27 cellular contexts compared by ENCODE assay signal in the genomic region with DNA sequence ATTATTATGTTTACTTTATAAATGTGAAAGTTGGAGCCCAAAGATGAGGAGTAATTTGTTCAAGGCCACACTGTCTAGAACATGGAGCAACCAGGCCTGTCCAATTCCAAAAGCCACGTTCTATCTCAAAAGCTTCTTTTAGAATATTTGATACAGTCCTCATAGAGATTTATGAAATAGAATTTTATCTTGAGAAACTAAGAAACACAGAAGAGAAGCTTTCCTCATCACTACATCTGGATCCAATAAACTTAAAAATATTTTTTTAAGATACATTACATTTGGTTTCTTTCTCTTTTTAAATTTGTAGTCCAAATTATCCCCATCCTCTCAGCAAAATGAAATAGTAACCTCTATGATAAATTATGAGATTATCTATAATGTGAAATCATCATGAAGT. TPM values are rescaled to one million over a fixed set of nuclear protein-coding genes. Genes with fewer than 3 reads are reported as not detected.
A peak's percentile ranks its signal among the peaks of the same experiment; 100 is the strongest.
DNase-seq lines count a peak whose midpoint lies in the region; ATAC-seq, FAIRE-seq and TF ChIP-seq lines count a peak whose summit lies in the region.
"Had no signal": no experiment of that assay in that cellular context is flagged by ENCODE, and none has a peak within 500 bp of the region (broad histone marks: within the 10 kb centered on the region; RNA-seq: fewer than 3 reads in every experiment).

No MANE protein-coding gene starts in this region.

- POLR2A ChIA-PET in A549 (lab: Yijun Ruan, JAX) = interaction anchor here (0.6 to 1.3 kb wide), 2 partner anchors 169 to 175 kb away, joined by 3 to 4 read pairs; a partner anchor contains a TSS
- POLR2A ChIA-PET in activated CD4-positive, alpha-beta memory T cell treated with anti-CD3 and anti-CD28 coated beads, Interleukin-2, amount 10 ng/mL, durations not matched to agents 7 days and 5 days (lab: Charles Lee) = no interaction called here

- H3K27me3 Mint-ChIP-seq in activated CD4-positive, alpha-beta memory T cell treated with anti-CD3 and anti-CD28 coated beads, Interleukin-2, amount 10 ng/mL, durations not matched to agents 7 days and 5 days = peaks cover 2% of the 10 kb centered on the region
- H3K27me3 Mint-ChIP-seq: activated naive CD4-positive, alpha-beta T cell treated with anti-CD3 and anti-CD28 coated beads, Interleukin-2, amount 10 ng/mL, durations not matched to agents 7 days and 5 days had no signal

- FAIRE-seq in A549 (lab: Jason Lieb, UNC) = no peak

- H3K4me3 ChIP-seq in A549 (no peak overlapping the region), SJSA1 (no peak overlapping the region), skeletal muscle satellite cell (ENCODE audit: low read length) (no peak overlapping the region)
- H3K4me3 ChIP-seq: BLaER1 treated with 17β-estradiol and CSF1 and Interleukin-3, amounts not matched to agents 10 nM and 100 nM; hepatocyte; uterus had no signal

- no peaks in the 10 kb centered on the region for H3K4me1 Mint-ChIP-seq in activated CD4-positive, alpha-beta memory T cell treated with anti-CD3 and anti-CD28 coated beads, Interleukin-2, amount 10 ng/mL, durations not matched to agents 7 days and 5 days
- H3K4me1 Mint-ChIP-seq: activated naive CD4-positive, alpha-beta T cell treated with anti-CD3 and anti-CD28 coated beads, Interleukin-2, amount 10 ng/mL, durations not matched to agents 7 days and 5 days; central memory CD8-positive, alpha-beta T cell; immature natural killer cell had no signal

- H3K27ac ChIP-seq in A549 = peak overlapping the region; percentile 58 to 85; a peak in 5 of 6 replicates
- H3K27ac ChIP-seq in SJSA1 = 0 out of 2 replicates have a peak overlapping the region, but pooled peaks have one; percentile 89
- H3K27ac ChIP-seq: BLaER1 treated with 17β-estradiol and CSF1 and Interleukin-3, amounts not matched to agents 10 nM and 100 nM; epithelial cell of prostate; foreskin keratinocyte; KMS-11 had no signal

- DNase-seq in A549 (ENCODE audit: low read depth in 1 of 2, low spot score in 1 of 2) (no peak), SJSA1 (ENCODE audit: low read depth in 1 of 2, low spot score in 2 of 2) (no peak), fibroblast of gingiva (ENCODE audit: low read depth) (peak; percentile 38), HCEC 1CT (no peak)
- DNase-seq in activated CD4-positive, alpha-beta memory T cell treated with anti-CD3 and anti-CD28 coated beads, Interleukin-2, amount 10 ng/mL, durations not matched to agents 7 days and 5 days = no peak
- DNase-seq: activated naive CD4-positive, alpha-beta T cell treated with anti-CD3 and anti-CD28 coated beads, Interleukin-2, amount 10 ng/mL, durations not matched to agents 7 days and 5 days; activated T-cell treated with anti-CD3 and anti-CD28 coated beads, Interleukin-2, amount 50 U/mL, for 48 hours; Caco-2; DND-41; foreskin keratinocyte; GOT3; immature natural killer cell; NCI-H187; NCI-H524 treated with DMSO at 0.1 percent for 48 hours; SHP77 treated with DMSO at 0.1 percent for 48 hours; stimulated activated CD8-positive, alpha-beta memory T cell treated with anti-CD3 and anti-CD28 coated beads, Interleukin-4, amount 100 ng/mL, for 48 hours; uterus had no signal

- H3K36me3 ChIP-seq in SJSA1 (peaks cover 8% of the 10 kb centered on the region; the same call in 1 of the 2 replicates), skeletal muscle satellite cell (ENCODE audit: insufficient read depth, low read length) (peaks cover 14% of the 10 kb centered on the region)
- H3K36me3 ChIP-seq: BLaER1 treated with 17β-estradiol and CSF1 and Interleukin-3, amounts not matched to agents 10 nM and 100 nM; uterus had no signal

- no peak for TF ChIP-seq POLR2A in A549 (IDR thresholded peaks at IDR 0.05; ENCODE audit: low read length)

- WGBS in A549 (ENCODE audit: missing lambda C conversion rate) = 88% methylated on average over 1 of the region's 1 CpG

- H3K9me3 Mint-ChIP-seq in activated CD4-positive, alpha-beta memory T cell treated with anti-CD3 and anti-CD28 coated beads, Interleukin-2, amount 10 ng/mL, durations not matched to agents 7 days and 5 days = no peaks in the 10 kb centered on the region
- H3K9me3 Mint-ChIP-seq: activated naive CD4-positive, alpha-beta T cell treated with anti-CD3 and anti-CD28 coated beads, Interleukin-2, amount 10 ng/mL, durations not matched to agents 7 days and 5 days; central memory CD8-positive, alpha-beta T cell; immature natural killer cell had no signal

- TF ChIP-seq EP300 in A549 (IDR thresholded peaks at IDR 0.05) = no peak

- no peak for TF ChIP-seq RAD21 in A549 (conservative IDR thresholded peaks at IDR 0.05 in 1 of 2, IDR thresholded peaks at IDR 0.05 in 1 of 2)

- H3K9me3 ChIP-seq in A549 (no peaks in the 10 kb centered on the region), SJSA1 (replicated peaks) (no peaks in the 10 kb centered on the region), skeletal muscle satellite cell (replicated peaks; ENCODE audit: low read length) (no peaks in the 10 kb centered on the region)
- H3K9me3 ChIP-seq: BLaER1 treated with 17β-estradiol and CSF1 and Interleukin-3, amounts not matched to agents 10 nM and 100 nM; Caco-2; uterus had no signal

- H3K4me2 ChIP-seq in A549 = peak overlapping the region; percentile 95; the same call in 1 of the 3 replicates
- H3K4me2 ChIP-seq in skeletal muscle satellite cell (ENCODE audit: low read length) = peak overlapping the region; percentile 25
- H3K4me2 ChIP-seq: BLaER1 treated with 17β-estradiol and CSF1 and Interleukin-3, amounts not matched to agents 10 nM and 100 nM; KMS-11 had no signal

- TF ChIP-seq CTCF in A549 (IDR thresholded peaks at IDR 0.05) = no peak

- ATAC-seq in A549 (no peak), GM21526 (IDR thresholded peaks at IDR 0.05; ENCODE audit: low FRiP score, unreplicated experiment) (no peak), HG03442 (IDR thresholded peaks at IDR 0.05; ENCODE audit: unreplicated experiment) (no peak)
- ATAC-seq: foreskin keratinocyte, sciatic nerve had no signal

- no peaks in the 10 kb centered on the region for H3K27me3 ChIP-seq in SJSA1 (replicated peaks)
- no peaks in the 10 kb centered on the region for H3K27me3 ChIP-seq in skeletal muscle satellite cell (ENCODE audit: control insufficient read depth, insufficient read depth, low read length)
- H3K27me3 ChIP-seq: BLaER1 treated with 17β-estradiol and CSF1 and Interleukin-3, amounts not matched to agents 10 nM and 100 nM; foreskin keratinocyte; hepatocyte; uterus had no signal

- CTCF ChIA-PET in A549 (lab: Yijun Ruan, JAX) = interaction anchor here (1.2 to 1.7 kb wide), 2 partner anchors 62 to 98 kb away, joined by 4 to 8 read pairs; no protein-coding TSS in a partner anchor
- CTCF ChIA-PET in activated CD4-positive, alpha-beta memory T cell treated with anti-CD3 and anti-CD28 coated beads, Interleukin-2, amount 10 ng/mL, durations not matched to agents 7 days and 5 days (lab: Charles Lee) = no interaction called here

- H3K9ac ChIP-seq in skeletal muscle satellite cell (ENCODE audit: low read depth, low read length) = peak overlapping the region; percentile 72
- H3K9ac ChIP-seq: BLaER1 treated with 17β-estradiol and CSF1 and Interleukin-3, amounts not matched to agents 10 nM and 100 nM; KMS-11 had no signal

- no peak overlapping the region for H3K27ac Mint-ChIP-seq in activated CD4-positive, alpha-beta memory T cell treated with anti-CD3 and anti-CD28 coated beads, Interleukin-2, amount 10 ng/mL, durations not matched to agents 7 days and 5 days
- H3K27ac Mint-ChIP-seq: activated naive CD4-positive, alpha-beta T cell treated with anti-CD3 and anti-CD28 coated beads, Interleukin-2, amount 10 ng/mL, durations not matched to agents 7 days and 5 days; immature natural killer cell had no signal

- no peaks in the 10 kb centered on the region for H3K36me3 Mint-ChIP-seq in activated CD4-positive, alpha-beta memory T cell treated with anti-CD3 and anti-CD28 coated beads, Interleukin-2, amount 10 ng/mL, durations not matched to agents 7 days and 5 days (ENCODE audit: low read depth)
- H3K36me3 Mint-ChIP-seq: activated naive CD4-positive, alpha-beta T cell treated with anti-CD3 and anti-CD28 coated beads, Interleukin-2, amount 10 ng/mL, durations not matched to agents 7 days and 5 days; immature natural killer cell had no signal

- no peak overlapping the region for H3K4me3 Mint-ChIP-seq in activated CD4-positive, alpha-beta memory T cell treated with anti-CD3 and anti-CD28 coated beads, Interleukin-2, amount 10 ng/mL, durations not matched to agents 7 days and 5 days
- H3K4me3 Mint-ChIP-seq: activated naive CD4-positive, alpha-beta T cell treated with anti-CD3 and anti-CD28 coated beads, Interleukin-2, amount 10 ng/mL, durations not matched to agents 7 days and 5 days; central memory CD8-positive, alpha-beta T cell; immature natural killer cell had no signal

- H3K4me1 ChIP-seq in A549 = peaks cover 22% of the 10 kb centered on the region
- H3K4me1 ChIP-seq in SJSA1 (replicated peaks) = peaks cover 23% of the 10 kb centered on the region
- peaks cover 45% of the 10 kb centered on the region for H3K4me1 ChIP-seq in skeletal muscle satellite cell (ENCODE audit: control insufficient read depth, insufficient read depth, low read length)
- H3K4me1 ChIP-seq: BLaER1 treated with 17β-estradiol and CSF1 and Interleukin-3, amounts not matched to agents 10 nM and 100 nM; Caco-2 had no signal

RNA-seq across cellular contexts. Expression of a gene that starts 58.9 kb away (rescaled TPM):
- polyA plus RNA-seq in A549 (2011; rRNA removed) (12.6 and 12.9 TPM in 2 replicates), A549 (2017; fragmentation: RNase III; extraction: RNeasy Plus Mini Kit Qiagen cat#74134 plus additional on column Dnase treatment) (5.7 to 6.6 TPM (median 6.1 TPM) in 3 replicates)
- polyA plus RNA-seq in A549 (2012; cell fraction: cytosol; rRNA removed) = 2.9 and 3.5 TPM in 2 replicates
- polyA plus RNA-seq in A549 (2012; cell fraction: nucleus; rRNA removed) = 1.3 and 1.8 TPM in 2 replicates
- 5.9 and 6.8 TPM in 2 replicates for polyA minus RNA-seq in A549 (2011; rRNA and poly(A)+ RNA removed)
- total RNA-seq in SJSA1 (2014; rRNA removed; shearing (Covaris generic)) = 97.5 and 108 TPM in 2 replicates
- total RNA-seq in skeletal muscle satellite cell (2012; rRNA removed) = 34.2 and 50.9 TPM in 2 replicates
- total RNA-seq in activated CD4-positive, alpha-beta memory T cell treated with anti-CD3 and anti-CD28 coated beads, Interleukin-2, amount 10 ng/mL, durations not matched to agents 7 days and 5 days = not detected
- total RNA-seq: T-helper 1 cell treated with Interleukin-12 subunit alpha and Interleukin-12 subunit beta and Interleukin-4 antibody, amounts not matched to agents 30 ng/mL and 1 ng/mL, for 36 hours had no signal
- polyA plus RNA-seq: immature natural killer cell had no signal

Comparison
In these comparisons a context has a peak if more than half of its experiments do, and no peak if none do; other contexts are left out.
1. RNA of a gene that starts 58.9 kb away (total RNA-seq): 97.5 to 108 TPM in SJSA1; not detected in activated CD4-positive, alpha-beta memory T cell treated with anti-CD3 and anti-CD28 coated beads, Interleukin-2, amount 10 ng/mL, durations not matched to agents 7 days and 5 days; every median in the first group is over 10 times any median in the second.